ENCODE assay signal across 34 cellular contexts in genomic region chr20:865379-865778, GRCh38. TPM values are rescaled to one million over a fixed set of nuclear protein-coding genes. Genes with fewer than 3 reads are reported as not detected.
"Had no signal": no experiment of that assay in that cellular context is flagged by ENCODE, and none has a peak within 500 bp of the region (broad histone marks: within the 10 kb centered on the region; RNA-seq: fewer than 3 reads in every experiment).

No MANE protein-coding gene starts in this region.

- H3K4me1 ChIP-seq: adrenal gland, body of pancreas had no signal

- H3K36me3 ChIP-seq: adrenal gland had no signal

- H3K36me3 Mint-ChIP-seq: activated CD4-positive, alpha-beta memory T cell treated with anti-CD3 and anti-CD28 coated beads for 36 hours; activated naive CD4-positive, alpha-beta T cell treated with anti-CD3 and anti-CD28 coated beads, Interleukin-2, amount 50 U/mL, for 24 hours; activated naive CD8-positive, alpha-beta T cell treated with anti-CD3 and anti-CD28 coated beads for 36 hours; T-cell had no signal

- H3K27ac ChIP-seq: adrenal gland, body of pancreas had no signal

- H3K4me1 Mint-ChIP-seq: activated CD4-positive, alpha-beta T cell treated with anti-CD3 and anti-CD28 coated beads for 36 hours had no signal

- H3K27ac Mint-ChIP-seq: activated CD4-positive, alpha-beta memory T cell treated with anti-CD3 and anti-CD28 coated beads for 36 hours; activated CD4-positive, alpha-beta T cell treated with anti-CD3 and anti-CD28 coated beads for 36 hours; activated CD4-positive, alpha-beta T cell treated with anti-CD3 and anti-CD28 coated beads, Interleukin-2, amount 10 ng/mL, durations not matched to agents 24 days and 14 days; activated CD8-positive, alpha-beta memory T cell treated with anti-CD3 and anti-CD28 coated beads, Interleukin-2, amount 10 ng/mL, durations not matched to agents 7 days and 5 days; activated CD8-positive, alpha-beta T cell treated with anti-CD3 and anti-CD28 coated beads, Interleukin-2, amount 10 ng/mL, durations not matched to agents 7 days and 5 days; activated naive CD4-positive, alpha-beta T cell treated with anti-CD3 and anti-CD28 coated beads for 36 hours; activated naive CD4-positive, alpha-beta T cell treated with anti-CD3 and anti-CD28 coated beads, Interleukin-2, amount 50 U/mL, for 24 hours; activated naive CD8-positive, alpha-beta T cell treated with anti-CD3 and anti-CD28 coated beads for 36 hours; activated naive CD8-positive, alpha-beta T cell treated with anti-CD3 and anti-CD28 coated beads, Interleukin-2, amount 50 U/mL, for 24 hours; activated T-helper 1 cell treated with anti-CD3 and anti-CD28 coated beads, Interleukin-12 subunit alpha, Interleukin-12 subunit beta, Interleukin-2, Interleukin-4 antibody, amounts not matched to agents 30 ng/mL and 10 ng/mL and 1 ng/mL, durations not matched to agents 14 hours and 24 hours and 36 hours; activated T-helper 2 cell treated with anti-CD3 and anti-CD28 coated beads, Interferon-gamma antibody, Interleukin-2, Interleukin-4, amounts not matched to agents 10 μg/mL and 5 μg/mL and 100 μg/mL, durations not matched to agents 14 hours and 24 hours and 36 hours; T-cell; T-helper 1 cell treated with Interleukin-12 subunit alpha and Interleukin-12 subunit beta and Interleukin-4 antibody, amounts not matched to agents 30 μg/mL and 1 μg/mL, for 36 hours; T-helper 2 cell treated with Interferon-gamma antibody and Interleukin-4, amounts not matched to agents 5 μg/mL and 100 μg/mL, for 36 hours had no signal

- H3K27me3 Mint-ChIP-seq: activated CD4-positive, alpha-beta memory T cell treated with anti-CD3 and anti-CD28 coated beads for 36 hours; activated CD4-positive, alpha-beta T cell treated with anti-CD3 and anti-CD28 coated beads for 36 hours; activated CD4-positive, alpha-beta T cell treated with anti-CD3 and anti-CD28 coated beads, Interleukin-2, amount 10 ng/mL, durations not matched to agents 24 days and 14 days; activated CD8-positive, alpha-beta memory T cell treated with anti-CD3 and anti-CD28 coated beads, Interleukin-2, amount 10 ng/mL, durations not matched to agents 7 days and 5 days; activated naive CD4-positive, alpha-beta T cell treated with anti-CD3 and anti-CD28 coated beads, Interleukin-2, amount 50 U/mL, for 24 hours; activated naive CD8-positive, alpha-beta T cell treated with anti-CD3 and anti-CD28 coated beads, Interleukin-2, amount 50 U/mL, for 24 hours had no signal

- H3K4me3 Mint-ChIP-seq: activated CD4-positive, alpha-beta memory T cell treated with anti-CD3 and anti-CD28 coated beads for 36 hours; activated CD4-positive, alpha-beta T cell treated with anti-CD3 and anti-CD28 coated beads for 36 hours; activated CD4-positive, alpha-beta T cell treated with anti-CD3 and anti-CD28 coated beads, Interleukin-2, amount 10 ng/mL, durations not matched to agents 24 days and 14 days; activated CD8-positive, alpha-beta memory T cell treated with anti-CD3 and anti-CD28 coated beads, Interleukin-2, amount 10 ng/mL, durations not matched to agents 7 days and 5 days; activated CD8-positive, alpha-beta T cell treated with anti-CD3 and anti-CD28 coated beads, Interleukin-2, amount 10 ng/mL, durations not matched to agents 7 days and 5 days; activated naive CD4-positive, alpha-beta T cell treated with anti-CD3 and anti-CD28 coated beads for 36 hours; activated naive CD4-positive, alpha-beta T cell treated with anti-CD3 and anti-CD28 coated beads, Interleukin-2, amount 50 U/mL, for 24 hours; activated naive CD8-positive, alpha-beta T cell treated with anti-CD3 and anti-CD28 coated beads for 36 hours; activated naive CD8-positive, alpha-beta T cell treated with anti-CD3 and anti-CD28 coated beads, Interleukin-2, amount 50 U/mL, for 24 hours; activated T-helper 1 cell treated with anti-CD3 and anti-CD28 coated beads, Interleukin-12 subunit alpha, Interleukin-12 subunit beta, Interleukin-2, Interleukin-4 antibody, amounts not matched to agents 30 ng/mL and 10 ng/mL and 1 ng/mL, durations not matched to agents 14 hours and 24 hours and 36 hours; T-cell; T-helper 1 cell treated with Interleukin-12 subunit alpha and Interleukin-12 subunit beta and Interleukin-4 antibody, amounts not matched to agents 30 μg/mL and 1 μg/mL, for 36 hours; T-helper 2 cell treated with Interferon-gamma antibody and Interleukin-4, amounts not matched to agents 5 μg/mL and 100 μg/mL, for 36 hours had no signal

- H3K4me3 ChIP-seq: adrenal gland, body of pancreas had no signal

- H3K9me3 Mint-ChIP-seq: activated CD4-positive, alpha-beta memory T cell treated with anti-CD3 and anti-CD28 coated beads for 36 hours; activated naive CD4-positive, alpha-beta T cell treated with anti-CD3 and anti-CD28 coated beads for 36 hours; activated naive CD4-positive, alpha-beta T cell treated with anti-CD3 and anti-CD28 coated beads, Interleukin-2, amount 50 U/mL, for 24 hours; activated naive CD8-positive, alpha-beta T cell treated with anti-CD3 and anti-CD28 coated beads for 36 hours; activated naive CD8-positive, alpha-beta T cell treated with anti-CD3 and anti-CD28 coated beads, Interleukin-2, amount 50 U/mL, for 24 hours; activated T-helper 1 cell treated with anti-CD3 and anti-CD28 coated beads, Interleukin-12 subunit alpha, Interleukin-12 subunit beta, Interleukin-2, Interleukin-4 antibody, amounts not matched to agents 30 ng/mL and 10 ng/mL and 1 ng/mL, durations not matched to agents 14 hours and 24 hours and 36 hours; activated T-helper 2 cell treated with anti-CD3 and anti-CD28 coated beads, Interferon-gamma antibody, Interleukin-2, Interleukin-4, amounts not matched to agents 10 μg/mL and 5 μg/mL and 100 μg/mL, durations not matched to agents 14 hours and 24 hours and 36 hours; T-cell; T-helper 1 cell treated with Interleukin-12 subunit alpha and Interleukin-12 subunit beta and Interleukin-4 antibody, amounts not matched to agents 30 μg/mL and 1 μg/mL, for 36 hours; T-helper 2 cell treated with Interferon-gamma antibody and Interleukin-4, amounts not matched to agents 5 μg/mL and 100 μg/mL, for 36 hours had no signal

- DNase-seq: activated CD4-positive, alpha-beta memory T cell treated with anti-CD3 and anti-CD28 coated beads for 36 hours; activated CD4-positive, alpha-beta T cell treated with anti-CD3 and anti-CD28 coated beads for 36 hours; activated CD4-positive, alpha-beta T cell treated with anti-CD3 and anti-CD28 coated beads, Interleukin-2, amount 10 ng/mL, durations not matched to agents 24 days and 14 days; activated CD4-positive, CD25-positive, alpha-beta regulatory T cell; activated CD4-positive, CD25-positive, alpha-beta regulatory T cell treated with anti-CD3 and anti-CD28 coated beads, Interleukin-2, amount 50 U/mL, for 72 hours; activated CD8-positive, alpha-beta memory T cell treated with anti-CD3 and anti-CD28 coated beads, Interleukin-2, amount 10 ng/mL, durations not matched to agents 7 days and 5 days; activated CD8-positive, alpha-beta memory T cell treated with anti-CD3 and anti-CD28 coated beads, Interleukin-2, amount 50 U/mL, for 4 hours; activated CD8-positive, alpha-beta T cell treated with anti-CD3 and anti-CD28 coated beads, Interleukin-2, amount 10 ng/mL, durations not matched to agents 7 days and 5 days; activated effector memory CD4-positive, alpha-beta T cell treated with anti-CD3 and anti-CD28 coated beads, Interleukin-2, amount 50 U/mL, for 16 hours; activated naive CD4-positive, alpha-beta T cell treated with anti-CD3 and anti-CD28 coated beads for 36 hours; activated naive CD8-positive, alpha-beta T cell treated with anti-CD3 and anti-CD28 coated beads for 36 hours; activated naive CD8-positive, alpha-beta T cell treated with anti-CD3 and anti-CD28 coated beads, Interleukin-2, amount 50 U/mL, for 24 hours; activated T-cell treated with anti-CD3 and anti-CD28 coated beads, Interleukin-2, amount 50 U/mL, for 1 hour; activated T-cell treated with anti-CD3 and anti-CD28 coated beads, Interleukin-2, amount 50 U/mL, for 48 hours; adrenal gland; amygdala; aorta; body of pancreas; caudate nucleus; effector CD8-positive, alpha-beta T cell; foreskin fibroblast; SW 1271; T-cell; T1000 had no signal

- H3K9me3 ChIP-seq: adrenal gland, body of pancreas had no signal

- ATAC-seq: activated CD4-positive, alpha-beta T cell treated with anti-CD3 and anti-CD28 coated beads for 36 hours; activated CD8-positive, alpha-beta memory T cell treated with anti-CD3 and anti-CD28 coated beads, Interleukin-2, amount 10 ng/mL, durations not matched to agents 7 days and 5 days; activated CD8-positive, alpha-beta T cell treated with anti-CD3 and anti-CD28 coated beads, Interleukin-2, amount 10 ng/mL, durations not matched to agents 7 days and 5 days; activated naive CD8-positive, alpha-beta T cell treated with anti-CD3 and anti-CD28 coated beads, Interleukin-2, amount 50 U/mL, for 24 hours; body of pancreas; esophagus mucosa; T-cell had no signal

- H3K27me3 ChIP-seq: adrenal gland, body of pancreas had no signal

RNA-seq across cellular contexts. Expression of gene ANGPT4, which starts 50.8 kb away (rescaled TPM):
- total RNA-seq: activated CD4-positive, alpha-beta memory T cell treated with anti-CD3 and anti-CD28 coated beads for 36 hours; activated CD4-positive, alpha-beta T cell treated with anti-CD3 and anti-CD28 coated beads for 36 hours; activated CD4-positive, alpha-beta T cell treated with anti-CD3 and anti-CD28 coated beads, Interleukin-2, amount 10 ng/mL, durations not matched to agents 24 days and 14 days; activated CD8-positive, alpha-beta memory T cell treated with anti-CD3 and anti-CD28 coated beads for 36 hours; activated CD8-positive, alpha-beta memory T cell treated with anti-CD3 and anti-CD28 coated beads, Interleukin-2, amount 10 ng/mL, durations not matched to agents 7 days and 5 days; activated CD8-positive, alpha-beta T cell treated with anti-CD3 and anti-CD28 coated beads, Interleukin-2, amount 10 ng/mL, durations not matched to agents 7 days and 5 days; activated naive CD4-positive, alpha-beta T cell treated with anti-CD3 and anti-CD28 coated beads for 36 hours; activated naive CD8-positive, alpha-beta T cell treated with anti-CD3 and anti-CD28 coated beads for 36 hours; activated T-helper 1 cell treated with anti-CD3 and anti-CD28 coated beads, Interleukin-12 subunit alpha, Interleukin-12 subunit beta, Interleukin-2, Interleukin-4 antibody, amounts not matched to agents 30 ng/mL and 10 ng/mL and 1 ng/mL, durations not matched to agents 14 hours and 24 hours and 36 hours; activated T-helper 2 cell treated with anti-CD3 and anti-CD28 coated beads, Interferon-gamma antibody, Interleukin-2, Interleukin-4, amounts not matched to agents 10 μg/mL and 5 μg/mL and 100 μg/mL, durations not matched to agents 14 hours and 24 hours and 36 hours; dermis microvascular lymphatic vessel endothelial cell; epithelial cell of proximal tubule; frontal cortex; T-cell had no signal
